ENCODE assay signal across 1 cellular context in genomic region chr17:9224485-9224884, GRCh38.
TF ChIP-seq lines count a peak whose summit lies in the region.

No MANE protein-coding gene starts in this region.

TF ChIP-seq in H1, 55 proteins besides CTCF, POLR2A, EP300 and RAD21 (continued from another document):
- TF ChIP-seq HDAC2 (IDR thresholded peaks at IDR 0.05; ENCODE audit: borderline replicate concordance in 1 of 2, low read depth in 2 of 2, low read length in 2 of 2) (no peak), SP4 (IDR thresholded peaks at IDR 0.05; ENCODE audit: low read length) (no peak), RFX5 (IDR thresholded peaks at IDR 0.05; ENCODE audit: borderline replicate concordance, low read depth, low read length) (no peak), SAP30 (IDR thresholded peaks at IDR 0.05; ENCODE audit: insufficient read depth, insufficient replicate concordance, low read length) (no peak)
